Comparison of ENCODE assay signal across 22 cellular contexts in the genomic region with DNA sequence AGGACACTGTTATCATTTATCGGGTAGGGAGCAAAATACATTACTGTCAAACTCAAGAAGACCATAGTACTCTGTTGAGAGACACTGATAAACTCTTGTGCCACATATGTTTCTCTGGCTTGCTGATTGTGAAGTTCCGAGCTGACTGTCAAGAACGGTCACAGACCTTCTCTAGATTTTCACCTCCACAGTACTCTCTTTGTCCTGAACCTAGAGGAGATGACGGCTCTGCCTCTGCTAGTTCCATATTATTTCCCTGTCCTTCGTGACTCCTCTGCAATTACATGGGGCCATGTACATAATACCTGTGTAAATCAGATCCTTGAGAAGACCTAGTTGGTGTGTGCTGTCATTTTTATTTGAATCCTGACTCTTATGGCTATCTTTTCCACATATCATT.
DNase-seq lines count a peak whose midpoint lies in the region; ATAC-seq and TF ChIP-seq lines count a peak whose summit lies in the region.
"Had no signal": no experiment of that assay in that cellular context is flagged by ENCODE, and none has a peak within 500 bp of the region (broad histone marks: within the 10 kb centered on the region; RNA-seq: fewer than 3 reads in every experiment).

No MANE protein-coding gene starts in this region.

- H3K4me3 ChIP-seq in coronary artery = no peak overlapping the region
- no peak overlapping the region for H3K4me3 ChIP-seq in muscle layer of duodenum (ENCODE audit: low read depth in 1 of 2, low read length in 2 of 2)
- no peak overlapping the region for H3K4me3 ChIP-seq in thoracic aorta

- H3K36me3 ChIP-seq in muscle layer of duodenum (ENCODE audit: control insufficient read depth in 1 of 2, insufficient read depth in 2 of 2, low read length in 2 of 2) (peaks cover 15 to 17% of the 10 kb centered on the region in 2 donors), thoracic aorta (peaks cover 9% of the 10 kb centered on the region)
- H3K36me3 ChIP-seq: WERI-Rb-1 had no signal

- H3K27me3 ChIP-seq in muscle layer of duodenum (ENCODE audit: low read depth, low read length) = no peaks in the 10 kb centered on the region
- H3K27me3 ChIP-seq in thoracic aorta (replicated peaks; ENCODE audit: insufficient read depth) = no peaks in the 10 kb centered on the region

- H3K9me3 ChIP-seq in muscle layer of duodenum (ENCODE audit: control insufficient read depth in 1 of 2, low read length in 2 of 2) (no peaks in the 10 kb centered on the region), thoracic aorta (no peaks in the 10 kb centered on the region)

- H3K4me1 ChIP-seq in muscle layer of duodenum (ENCODE audit: control insufficient read depth in 1 of 2, insufficient read depth in 2 of 2, low read length in 2 of 2) (peaks cover 0 to 3% of the 10 kb centered on the region in 2 donors), thoracic aorta (ENCODE audit: control insufficient read depth in 1 of 2, low read depth in 2 of 2) (peaks cover 39 to 59% of the 10 kb centered on the region in 2 donors)
- H3K4me1 ChIP-seq: parathyroid adenoma had no signal

- peak overlapping the region; percentile 55 to 77 for H3K27ac ChIP-seq in coronary artery
- H3K27ac ChIP-seq in muscle layer of duodenum (ENCODE audit: low read length) = peak overlapping the region; percentile 19
- peak overlapping the region; percentile 55 to 59 for H3K27ac ChIP-seq in thoracic aorta
- H3K27ac ChIP-seq: parathyroid adenoma, WERI-Rb-1 had no signal

- ATAC-seq in thoracic aorta (ENCODE audit: insufficient number of reproducible peaks, low FRiP score, low read depth) (no peak), GM21390 (IDR thresholded peaks at IDR 0.05; ENCODE audit: unreplicated experiment) (no peak)

- TF ChIP-seq CTCF in coronary artery (IDR thresholded peaks at IDR 0.05) = no peak
- no peak for TF ChIP-seq CTCF in thoracic aorta (IDR thresholded peaks at IDR 0.05)

- DNase-seq in RPMI7951 (ENCODE audit: low read depth) (peak; percentile 28), coronary artery (ENCODE audit: low spot score) (no peak), thoracic aorta (ENCODE audit: low spot score) (no peak), NCI-H2029 treated with DMSO at 0.1 percent for 48 hours (lab: John Stamatoyannopoulos, UW) (no peak), RPMI8226 (no peak)
- DNase-seq: activated CD4-positive, alpha-beta T cell treated with anti-CD3 and anti-CD28 coated beads, Interleukin-2, amount 50 U/mL, for 48 hours; activated naive CD4-positive, alpha-beta T cell treated with Interleukin-2 at 50 U/mL for 16 hours; activated T-cell treated with anti-CD3 and anti-CD28 coated beads, Interleukin-2, amount 50 U/mL, for 1 hour; CD4-positive, alpha-beta memory T cell; DMS79 treated with DMSO at 0.1 percent for 48 hours; endodermal cell; hippocampal formation; islet precursor cell; naive B cell; NCI-H1092; NCI-H2081 treated with DMSO at 0.1 percent for 48 hours; small intestine; stimulated activated CD4-positive, alpha-beta T cell treated with anti-CD3 and anti-CD28 coated beads, Interleukin-4, amount 100 ng/mL, for 24 hours; WERI-Rb-1 had no signal
